In genomic region chr22:49856343-49856742, GRCh38 we compare ENCODE assay signal across 16 cellular contexts. TPM values are rescaled to one million over a fixed set of nuclear protein-coding genes. Genes with fewer than 3 reads are reported as not detected.
DNase-seq lines count a peak whose midpoint lies in the region; ATAC-seq, FAIRE-seq and TF ChIP-seq lines count a peak whose summit lies in the region.
"Had no signal": no experiment of that assay in that cellular context is flagged by ENCODE, and none has a peak within 500 bp of the region (broad histone marks: within the 10 kb centered on the region; RNA-seq: fewer than 3 reads in every experiment).

No MANE protein-coding gene starts in this region.

- TF ChIP-seq RAD21 in A549 (conservative IDR thresholded peaks at IDR 0.05 in 1 of 2, IDR thresholded peaks at IDR 0.05 in 1 of 2) = no peak

- POLR2A ChIA-PET in A549 (lab: Yijun Ruan, JAX) = no interaction called here
- POLR2A ChIA-PET in naive thymus-derived CD4-positive, alpha-beta T cell (lab: Charles Lee) = interaction anchor here (1.1 to 2.6 kb wide), 4 partner anchors 24 to 62 kb away, joined by 3 to 21 read pairs (median 6); partner anchors contain the start of genes ALG12 and CRELD2

- no peak for FAIRE-seq in A549 (lab: Jason Lieb, UNC)

- no peak overlapping the region for H2AFZ ChIP-seq in GM23338

- H3K4me3 Mint-ChIP-seq in GM23338 = peak overlapping the region; percentile 83; the same call in 2 of the 3 replicates
- H3K4me3 Mint-ChIP-seq in activated T-helper 17 cell treated with anti-CD3 and anti-CD28 coated beads, Interleukin-2, amount 50 U/mL, for 72 hours = peak overlapping the region; percentile 98
- H3K4me3 Mint-ChIP-seq in naive thymus-derived CD4-positive, alpha-beta T cell = peak overlapping the region in 8 of 10 donors; percentile 53 to 99 (median 96)

- peaks cover 23% of the 10 kb centered on the region for H3K4me1 Mint-ChIP-seq in GM23338
- peaks cover 24% of the 10 kb centered on the region for H3K4me1 Mint-ChIP-seq in activated T-helper 17 cell treated with anti-CD3 and anti-CD28 coated beads, Interleukin-2, amount 50 U/mL, for 72 hours
- peaks cover 33 to 67% (median 54%) of the 10 kb centered on the region in 7 donors for H3K4me1 Mint-ChIP-seq in naive thymus-derived CD4-positive, alpha-beta T cell

- peaks cover 25% of the 10 kb centered on the region for H3K27me3 Mint-ChIP-seq in GM23338 (ENCODE audit: insufficient read depth, low read depth, poor library complexity)
- no peaks in the 10 kb centered on the region for H3K27me3 Mint-ChIP-seq in activated T-helper 17 cell treated with anti-CD3 and anti-CD28 coated beads, Interleukin-2, amount 50 U/mL, for 72 hours
- peaks cover 0 to 2% (median 0%) of the 10 kb centered on the region in 5 donors for H3K27me3 Mint-ChIP-seq in naive thymus-derived CD4-positive, alpha-beta T cell

- H3K4me3 ChIP-seq in A549 (no peak overlapping the region), GM23338 (no peak overlapping the region; the same call in 1 of the 2 replicates)
- no peak overlapping the region for H3K4me3 ChIP-seq in naive thymus-derived CD4-positive, alpha-beta T cell (ENCODE audit: low read length)
- H3K4me3 ChIP-seq: prostate gland, vagina had no signal

- peaks cover 5% of the 10 kb centered on the region; the same call in 1 of the 2 replicates for H3F3A ChIP-seq in GM23338 (replicated peaks; ENCODE audit: low read depth)

- CTCF ChIA-PET in A549 (lab: Yijun Ruan, JAX) = interaction anchor here (1.2 kb wide), 1 partner anchor 59 kb away, joined by 4 read pairs; no protein-coding TSS in a partner anchor
- CTCF ChIA-PET in naive thymus-derived CD4-positive, alpha-beta T cell (lab: Charles Lee) = no interaction called here

- no peak for ATAC-seq in A549
- ATAC-seq in GM23338 = no peak
- no peak for ATAC-seq in activated T-helper 17 cell treated with anti-CD3 and anti-CD28 coated beads, Interleukin-2, amount 50 U/mL, for 72 hours (replicated peaks)
- no peak for ATAC-seq in naive thymus-derived CD4-positive, alpha-beta T cell
- no peak for ATAC-seq in GM18861 (IDR thresholded peaks at IDR 0.05; ENCODE audit: unreplicated experiment)

- no peaks in the 10 kb centered on the region for H3K9me3 ChIP-seq in A549
- H3K9me3 ChIP-seq in naive thymus-derived CD4-positive, alpha-beta T cell (ENCODE audit: control insufficient read depth in 2 of 3, low read length in 3 of 3) = no peaks in the 10 kb centered on the region
- H3K9me3 ChIP-seq: esophagus muscularis mucosa, HAP-1, prostate gland, vagina had no signal

- TF ChIP-seq CTCF in A549 (IDR thresholded peaks at IDR 0.05) = no peak
- TF ChIP-seq CTCF in GM23338 (conservative IDR thresholded peaks at IDR 0.05; ENCODE audit: low read depth in 2 of 2) = no peak

- peaks cover 65% of the 10 kb centered on the region for H3K79me2 ChIP-seq in GM23338 (replicated peaks; ENCODE audit: insufficient read depth)

- peaks cover 12% of the 10 kb centered on the region for H3K4me1 ChIP-seq in A549
- peaks cover 14% of the 10 kb centered on the region for H3K4me1 ChIP-seq in GM23338 (ENCODE audit: insufficient read depth)
- H3K4me1 ChIP-seq in naive thymus-derived CD4-positive, alpha-beta T cell (ENCODE audit: control insufficient read depth in 2 of 2, insufficient read depth in 2 of 2, low read length in 2 of 2) = peaks cover 14 to 25% of the 10 kb centered on the region in 2 donors

- H4K20me1 ChIP-seq in GM23338 (replicated peaks; ENCODE audit: insufficient read depth) = peaks cover 35% of the 10 kb centered on the region

- H3K4me2 ChIP-seq in A549 = peak overlapping the region; percentile 86; the same call in 1 of the 3 replicates
- peak overlapping the region; percentile 95; the same call in 1 of the 2 replicates for H3K4me2 ChIP-seq in GM23338

- H3K36me3 ChIP-seq in GM23338 (ENCODE audit: insufficient read depth) = no peaks in the 10 kb centered on the region
- no peaks in the 10 kb centered on the region for H3K36me3 ChIP-seq in naive thymus-derived CD4-positive, alpha-beta T cell (ENCODE audit: control insufficient read depth in 2 of 3, insufficient read depth in 3 of 3, low read length in 3 of 3)
- H3K36me3 ChIP-seq: HAP-1, prostate gland, vagina had no signal

- no peaks in the 10 kb centered on the region for H3K9me3 Mint-ChIP-seq in GM23338
- H3K9me3 Mint-ChIP-seq in activated T-helper 17 cell treated with anti-CD3 and anti-CD28 coated beads, Interleukin-2, amount 50 U/mL, for 72 hours = no peaks in the 10 kb centered on the region
- peaks cover 0 to 3% (median 0%) of the 10 kb centered on the region in 11 donors for H3K9me3 Mint-ChIP-seq in naive thymus-derived CD4-positive, alpha-beta T cell

- in situ Hi-C loops in ACHN (cut with HindIII; ENCODE audit: low pct_ligation_motif_present, low pct_unique_long_range_greater_than_20kb, low sequenced_read_pairs) = no loop called here

- no peak overlapping the region for H3K27ac Mint-ChIP-seq in GM23338
- H3K27ac Mint-ChIP-seq in activated T-helper 17 cell treated with anti-CD3 and anti-CD28 coated beads, Interleukin-2, amount 50 U/mL, for 72 hours = peak overlapping the region; percentile 91
- H3K27ac Mint-ChIP-seq in naive thymus-derived CD4-positive, alpha-beta T cell = peak overlapping the region in 5 of 9 donors; percentile 60 to 95 (median 87)

- H3K27me3 ChIP-seq in GM23338 (ENCODE audit: insufficient read depth) = peaks cover 19% of the 10 kb centered on the region
- H3K27me3 ChIP-seq in naive thymus-derived CD4-positive, alpha-beta T cell (ENCODE audit: control insufficient read depth in 2 of 2, insufficient read depth in 2 of 2, low read length in 2 of 2) = no peaks in the 10 kb centered on the region
- H3K27me3 ChIP-seq: esophagus muscularis mucosa, vagina had no signal

- TF ChIP-seq POLR2A in A549 (IDR thresholded peaks at IDR 0.05; ENCODE audit: low read length) = no peak

- TF ChIP-seq EP300 in A549 (IDR thresholded peaks at IDR 0.05) = no peak

- DNase-seq in A549 (ENCODE audit: low read depth in 1 of 2, low spot score in 1 of 2) = no peak
- no peak for DNase-seq in GM23338 (ENCODE audit: low spot score)
- no peak for DNase-seq in naive thymus-derived CD4-positive, alpha-beta T cell
- DNase-seq in H4 (ENCODE audit: low spot score) = no peak
- no peak for DNase-seq in EL
- DNase-seq in ACHN = no peak
- DNase-seq: activated naive CD4-positive, alpha-beta T cell treated with anti-CD3 and anti-CD28 coated beads, Interleukin-2, amount 50 U/mL, for 16 hours; mesendoderm; MM.1S; stimulated activated CD8-positive, alpha-beta memory T cell treated with anti-CD3 and anti-CD28 coated beads, Interleukin-4, amount 100 ng/mL, for 48 hours had no signal

- intact Hi-C loops in naive thymus-derived CD4-positive, alpha-beta T cell (cut with micrococcal nuclease) = no loop called here

- no peaks in the 10 kb centered on the region; the same call in 2 of the 3 replicates for H3K36me3 Mint-ChIP-seq in GM23338 (ENCODE audit: low read depth)
- peaks cover 5% of the 10 kb centered on the region for H3K36me3 Mint-ChIP-seq in activated T-helper 17 cell treated with anti-CD3 and anti-CD28 coated beads, Interleukin-2, amount 50 U/mL, for 72 hours (ENCODE audit: low read depth)
- H3K36me3 Mint-ChIP-seq in naive thymus-derived CD4-positive, alpha-beta T cell = peaks cover 0 to 9% (median 0%) of the 10 kb centered on the region in 5 donors

- WGBS in A549 (ENCODE audit: missing lambda C conversion rate) = 97% methylated on average over 22 of the region's 23 CpGs

- H3K9me2 ChIP-seq in GM23338 (ENCODE audit: insufficient read depth) = no peaks in the 10 kb centered on the region

- H3K27ac ChIP-seq in A549 = no peak overlapping the region
- H3K27ac ChIP-seq in GM23338 (ENCODE audit: low read depth) = no peak overlapping the region
- H3K27ac ChIP-seq in naive thymus-derived CD4-positive, alpha-beta T cell (ENCODE audit: low read depth, low read length) = no peak overlapping the region
- H3K27ac ChIP-seq: vagina had no signal

TF ChIP-seq in A549, 52 proteins besides CTCF, POLR2A, EP300 and RAD21:
- TF ChIP-seq MAFK (IDR thresholded peaks at IDR 0.05; ENCODE audit: partially characterized antibody) = no peak
- TF ChIP-seq FOSL2 (IDR thresholded peaks at IDR 0.05) = no peak
- no peak for TF ChIP-seq FOSL2 (CRISPR knock-in tag; IDR thresholded peaks at IDR 0.05)

TF ChIP-seq in GM23338, 12 proteins besides CTCF, POLR2A, EP300 and RAD21 (continues in another document):
- TF ChIP-seq ZNF331 (CRISPR knock-in tag; IDR thresholded peaks at IDR 0.05; ENCODE audit: low read depth) (no peak), ZNF114 (CRISPR knock-in tag; IDR thresholded peaks at IDR 0.05) (no peak), POLR2AphosphoS5 (IDR thresholded peaks at IDR 0.05; ENCODE audit: low read depth) (no peak), STAT1 (IDR thresholded peaks at IDR 0.05; ENCODE audit: unreplicated experiment) (no peak), CREB1 (CRISPR knock-in tag; IDR thresholded peaks at IDR 0.05; ENCODE audit: low read depth) (no peak)

RNA-seq across cellular contexts. Expression of gene ZBED4, which starts 2.7 kb away (rescaled TPM):
- polyA plus RNA-seq in A549 (2011; rRNA removed) (8.6 and 12.3 TPM in 2 replicates), A549 (2017; fragmentation: RNase III; extraction: RNeasy Plus Mini Kit Qiagen cat#74134 plus additional on column Dnase treatment) (8.5 to 9.5 TPM (median 8.9 TPM) in 3 replicates), GM23338 (2016; fragmentation: Nextera tagmentation; extraction: Ambion mirVana) (8.5 and 9.0 TPM in 2 replicates)
- polyA plus RNA-seq in A549 (2012; cell fraction: cytosol; rRNA removed) = 7.4 and 9.0 TPM in 2 replicates
- polyA plus RNA-seq in A549 (2012; cell fraction: nucleus; rRNA removed) = 11.1 and 11.7 TPM in 2 replicates
- 10.9 and 14.4 TPM in 2 replicates for polyA minus RNA-seq in A549 (2011; rRNA and poly(A)+ RNA removed)
- 28.0 and 31.9 TPM in 2 replicates for total RNA-seq in GM23338 (2014; rRNA removed; shearing (Covaris generic))
- 10 to 100 TPM; 27.1 to 28.5 TPM for total RNA-seq in activated T-helper 17 cell treated with anti-CD3 and anti-CD28 coated beads, Interleukin-2, amount 50 U/mL, for 72 hours
- 10 to 100 TPM; 13.6 to 20.1 (median 17.1) TPM for total RNA-seq in naive thymus-derived CD4-positive, alpha-beta T cell
- 10 to 100 TPM in 1 of 2 donors, 1 to 10 TPM in 1; 6.0 to 10.6 TPM for polyA plus RNA-seq in naive thymus-derived CD4-positive, alpha-beta T cell
- total RNA-seq in H4 (2014; rRNA removed; shearing (Covaris generic)) = 5.1 and 9.1 TPM in 2 replicates

RNA-seq across cellular contexts. Expression of gene BRD1, which starts 28.7 kb away (rescaled TPM):
- polyA plus RNA-seq in A549 (2011; rRNA removed) (3.7 and 4.8 TPM in 2 replicates), A549 (2017; fragmentation: RNase III; extraction: RNeasy Plus Mini Kit Qiagen cat#74134 plus additional on column Dnase treatment) (11.4 to 11.7 TPM (median 11.5 TPM) in 3 replicates), GM23338 (2016; fragmentation: Nextera tagmentation; extraction: Ambion mirVana) (12.3 and 13.1 TPM in 2 replicates)
- polyA plus RNA-seq in A549 (2012; cell fraction: cytosol; rRNA removed) = 7.0 and 7.1 TPM in 2 replicates
- polyA plus RNA-seq in A549 (2012; cell fraction: nucleus; rRNA removed) = 21.6 and 26.4 TPM in 2 replicates
- polyA minus RNA-seq in A549 (2011; rRNA and poly(A)+ RNA removed) = 3.4 and 5.5 TPM in 2 replicates
- total RNA-seq in GM23338 (2014; rRNA removed; shearing (Covaris generic)) = 33.8 and 36.1 TPM in 2 replicates
- total RNA-seq in activated T-helper 17 cell treated with anti-CD3 and anti-CD28 coated beads, Interleukin-2, amount 50 U/mL, for 72 hours = 10 to 100 TPM; 43.4 to 43.8 TPM
- 100 to 1,000 TPM in 2 of 5 experiments, 10 to 100 TPM in 3; 50.0 to 130 (median 87.7) TPM for total RNA-seq in naive thymus-derived CD4-positive, alpha-beta T cell
- 1 to 10 TPM; 2.8 to 3.4 TPM for polyA plus RNA-seq in naive thymus-derived CD4-positive, alpha-beta T cell
- 7.3 and 13.9 TPM in 2 replicates for total RNA-seq in H4 (2014; rRNA removed; shearing (Covaris generic))
